ENCODE assay signal across 8 cellular contexts in the genomic region with DNA sequence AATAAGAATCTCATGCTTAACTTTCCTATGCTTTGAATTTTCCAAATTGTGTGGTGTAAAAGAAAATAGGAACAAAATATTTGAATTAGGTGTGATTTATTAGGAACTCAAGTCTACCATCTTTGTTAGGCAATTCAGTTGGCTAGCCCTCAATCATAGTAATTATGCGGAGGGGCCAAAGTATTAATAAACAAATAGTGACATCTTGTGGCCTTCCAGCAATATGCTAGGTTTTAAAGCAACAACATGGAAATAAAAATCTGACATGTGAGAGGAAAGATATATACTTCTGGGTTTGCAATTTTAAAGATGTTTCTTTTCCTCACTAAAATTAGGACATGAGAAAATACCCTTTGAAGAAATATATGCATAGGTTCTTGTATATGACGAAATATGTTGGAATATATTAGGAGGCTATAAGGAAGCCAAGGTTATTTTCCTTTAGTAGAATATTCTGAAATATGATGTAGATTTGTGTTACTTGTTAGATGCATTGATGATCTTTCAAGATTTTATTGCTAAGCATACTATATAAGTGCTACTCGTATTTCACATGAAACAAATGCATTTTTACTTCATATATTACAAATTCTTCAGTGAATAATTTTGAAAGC.
DNase-seq lines count a peak whose midpoint lies in the region; ATAC-seq and TF ChIP-seq lines count a peak whose summit lies in the region.

No MANE protein-coding gene starts in this region.

- TF ChIP-seq EP300 in gastroesophageal sphincter (IDR thresholded peaks at IDR 0.05) = no peak

- H3K4me3 ChIP-seq in GM12875 (ENCODE audit: low read depth, low read length) (no peak overlapping the region), gastroesophageal sphincter (no peak overlapping the region), thoracic aorta (no peak overlapping the region)

- H3K36me3 ChIP-seq in gastroesophageal sphincter = no peaks in the 10 kb centered on the region
- no peaks in the 10 kb centered on the region for H3K36me3 ChIP-seq in thoracic aorta

- WGBS in gastroesophageal sphincter (ENCODE audit: low coverage in 1 of 2), 2 donors = 27 to 33% methylated on average over 3 of the region's 3 CpGs

- no peaks in the 10 kb centered on the region for H3K9me3 ChIP-seq in gastroesophageal sphincter
- H3K9me3 ChIP-seq in thoracic aorta = no peaks in the 10 kb centered on the region

- TF ChIP-seq CTCF in GM12875 (IDR thresholded peaks at IDR 0.05; ENCODE audit: borderline replicate concordance, insufficient read depth, low read depth, low read length) (peak; percentile 21; the same call in 1 of the 2 replicates), gastroesophageal sphincter (IDR thresholded peaks at IDR 0.05) (peak in 3 of 4 experiments; percentile 32 to 46 (median 35)), thoracic aorta (IDR thresholded peaks at IDR 0.05) (peak; percentile 52)

- DNase-seq in NCI-H1092 treated with DMSO at 0.1 percent for 48 hours (lab: John Stamatoyannopoulos, UW) (peak; percentile 72), thoracic aorta (ENCODE audit: low spot score) (no peak), posterior cingulate gyrus (no peak)
- no peak for DNase-seq in activated T-cell treated with anti-CD3 and anti-CD28 coated beads, Interleukin-2, amount 50 U/mL, for 48 hours

- H3K27me3 ChIP-seq in gastroesophageal sphincter (peaks cover 19% of the 10 kb centered on the region), thoracic aorta (replicated peaks; ENCODE audit: insufficient read depth) (no peaks in the 10 kb centered on the region)

- H3K27ac ChIP-seq in gastroesophageal sphincter (no peak overlapping the region), thoracic aorta (no peak overlapping the region)

- ATAC-seq in SK-N-SH treated with all-trans-retinoic acid at 6 μM for 48 hours (peak; percentile 69), gastroesophageal sphincter (no peak), thoracic aorta (ENCODE audit: insufficient number of reproducible peaks, low FRiP score, low read depth) (no peak), HG02623 (IDR thresholded peaks at IDR 0.05; ENCODE audit: unreplicated experiment) (no peak)

- TF ChIP-seq POLR2A in gastroesophageal sphincter (IDR thresholded peaks at IDR 0.05) = no peak

- intact Hi-C loops in posterior cingulate gyrus (cut with DNase I) = loop anchor here (1.0 kb wide), 1 partner anchor 246 kb away; no protein-coding TSS in a partner anchor

- H3K4me1 ChIP-seq in gastroesophageal sphincter (no peaks in the 10 kb centered on the region), thoracic aorta (ENCODE audit: control insufficient read depth in 1 of 2, low read depth in 2 of 2) (no peaks in the 10 kb centered on the region)

TF ChIP-seq in SK-N-SH treated with all-trans-retinoic acid at 6 μM for 48 hours, 23 proteins besides CTCF, POLR2A, EP300 and RAD21:
- TF ChIP-seq ZFP3 (CRISPR knock-in tag; IDR thresholded peaks at IDR 0.05) (no peak), ZC3H10 (CRISPR knock-in tag; IDR thresholded peaks at IDR 0.05) (no peak), ESRRG (CRISPR knock-in tag; IDR thresholded peaks at IDR 0.05) (no peak), ARNTL (CRISPR knock-in tag; IDR thresholded peaks at IDR 0.05; ENCODE audit: borderline replicate concordance, low read depth) (no peak), CSDC2 (CRISPR knock-in tag; IDR thresholded peaks at IDR 0.05) (no peak), BACH2 (CRISPR knock-in tag; IDR thresholded peaks at IDR 0.05; ENCODE audit: borderline replicate concordance) (no peak), TOX (CRISPR knock-in tag; IDR thresholded peaks at IDR 0.05; ENCODE audit: borderline replicate concordance) (no peak), ZNF8 (CRISPR knock-in tag; IDR thresholded peaks at IDR 0.05) (no peak), RARB (CRISPR knock-in tag; IDR thresholded peaks at IDR 0.05) (no peak)
- TF ChIP-seq, protein P1, sequence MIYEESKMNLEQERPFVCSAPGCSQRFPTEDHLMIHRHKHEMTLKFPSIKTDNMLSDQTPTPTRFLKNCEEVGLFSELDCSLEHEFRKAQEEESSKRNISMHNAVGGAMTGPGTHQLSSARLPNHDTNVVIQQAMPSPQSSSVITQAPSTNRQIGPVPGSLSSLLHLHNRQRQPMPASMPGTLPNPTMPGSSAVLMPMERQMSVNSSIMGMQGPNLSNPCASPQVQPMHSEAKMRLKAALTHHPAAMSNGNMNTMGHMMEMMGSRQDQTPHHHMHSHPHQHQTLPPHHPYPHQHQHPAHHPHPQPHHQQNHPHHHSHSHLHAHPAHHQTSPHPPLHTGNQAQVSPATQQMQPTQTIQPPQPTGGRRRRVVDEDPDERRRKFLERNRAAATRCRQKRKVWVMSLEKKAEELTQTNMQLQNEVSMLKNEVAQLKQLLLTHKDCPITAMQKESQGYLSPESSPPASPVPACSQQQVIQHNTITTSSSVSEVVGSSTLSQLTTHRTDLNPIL (CRISPR knock-in tag; IDR thresholded peaks at IDR 0.05; ENCODE audit: low read depth) = no peak
- TF ChIP-seq, protein P2, sequence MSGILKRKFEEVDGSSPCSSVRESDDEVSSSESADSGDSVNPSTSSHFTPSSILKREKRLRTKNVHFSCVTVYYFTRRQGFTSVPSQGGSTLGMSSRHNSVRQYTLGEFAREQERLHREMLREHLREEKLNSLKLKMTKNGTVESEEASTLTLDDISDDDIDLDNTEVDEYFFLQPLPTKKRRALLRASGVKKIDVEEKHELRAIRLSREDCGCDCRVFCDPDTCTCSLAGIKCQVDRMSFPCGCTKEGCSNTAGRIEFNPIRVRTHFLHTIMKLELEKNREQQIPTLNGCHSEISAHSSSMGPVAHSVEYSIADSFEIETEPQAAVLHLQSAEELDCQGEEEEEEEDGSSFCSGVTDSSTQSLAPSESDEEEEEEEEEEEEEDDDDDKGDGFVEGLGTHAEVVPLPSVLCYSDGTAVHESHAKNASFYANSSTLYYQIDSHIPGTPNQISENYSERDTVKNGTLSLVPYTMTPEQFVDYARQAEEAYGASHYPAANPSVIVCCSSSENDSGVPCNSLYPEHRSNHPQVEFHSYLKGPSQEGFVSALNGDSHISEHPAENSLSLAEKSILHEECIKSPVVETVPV (CRISPR knock-in tag; IDR thresholded peaks at IDR 0.05) = no peak
